8 cellular contexts compared by ENCODE assay signal in the genomic region with DNA sequence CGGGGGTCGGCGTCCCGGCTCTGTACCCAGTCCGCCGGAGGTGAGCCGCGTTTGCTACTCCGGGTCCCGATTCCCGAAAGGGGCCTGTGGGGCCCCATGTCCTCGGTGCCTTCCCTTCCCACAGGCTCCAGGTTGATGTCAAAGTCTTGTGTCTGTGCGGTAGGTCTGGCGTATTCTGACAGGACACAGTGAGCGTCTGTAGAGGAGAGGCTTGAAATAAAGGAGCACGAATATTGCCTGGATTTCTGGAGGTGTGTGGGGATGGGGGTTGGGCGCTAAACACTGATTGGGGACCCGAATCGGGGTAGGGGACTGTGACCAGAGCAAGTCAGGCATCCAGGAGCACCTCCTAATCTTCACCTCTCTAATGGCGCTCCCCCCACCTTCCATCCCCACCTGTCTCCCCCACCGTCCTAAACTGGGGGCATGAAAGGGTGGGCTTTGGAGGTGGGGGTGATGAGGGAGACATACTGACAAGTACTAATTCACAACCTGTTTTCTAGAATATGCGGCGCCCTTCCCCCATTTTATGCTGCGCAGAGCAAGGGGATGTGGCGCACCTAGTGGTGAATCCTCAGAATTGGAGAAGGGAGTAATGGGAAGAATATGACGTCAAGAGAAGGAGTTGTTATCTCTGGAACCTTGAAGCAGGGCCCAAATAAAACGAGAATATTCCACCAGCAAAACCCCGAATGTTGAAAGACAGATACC. TPM values are rescaled to one million over a fixed set of nuclear protein-coding genes. Genes with fewer than 3 reads are reported as not detected.
DNase-seq lines count a peak whose midpoint lies in the region; ATAC-seq and TF ChIP-seq lines count a peak whose summit lies in the region.

No MANE protein-coding gene starts in this region.

- no peaks in the 10 kb centered on the region for H3K36me3 ChIP-seq in osteoblast (ENCODE audit: insufficient read depth, low read length)

- H3K27me3 ChIP-seq in osteoblast (ENCODE audit: insufficient read depth, low read length) = no peaks in the 10 kb centered on the region

- no peak overlapping the region for H3K27ac ChIP-seq in osteoblast (ENCODE audit: low read depth, low read length)

- peak overlapping the region; percentile 83 for H3K4me2 ChIP-seq in osteoblast (ENCODE audit: insufficient read depth, low read length)

- peak; percentile 20 for DNase-seq in A172 (ENCODE audit: low spot score)
- DNase-seq in NCI-H446 (lab: John Stamatoyannopoulos, UW) = peak; percentile 30 to 40
- DNase-seq in astrocyte of the hippocampus (ENCODE audit: low read depth, low spot score) = peak; percentile 59
- DNase-seq in left ventricle myocardium superior = peak; percentile 48
- DNase-seq in osteoblast (ENCODE audit: insufficient read length, low spot score, missing footprints) = peak; percentile 85

- H3K79me2 ChIP-seq in osteoblast (ENCODE audit: insufficient read depth, low read length) = no peaks in the 10 kb centered on the region

- H3K4me1 ChIP-seq in osteoblast (ENCODE audit: insufficient read depth, low read length) = no peaks in the 10 kb centered on the region

- H2AFZ ChIP-seq in osteoblast (ENCODE audit: low read length) = peak overlapping the region; percentile 84

- ATAC-seq in left ventricle myocardium superior (peak; percentile 86), HG03135 (IDR thresholded peaks at IDR 0.05; ENCODE audit: unreplicated experiment) (no peak), GM21390 (IDR thresholded peaks at IDR 0.05; ENCODE audit: unreplicated experiment) (no peak)

- no peaks in the 10 kb centered on the region for H3K9me3 ChIP-seq in osteoblast (ENCODE audit: low read depth, low read length)

- intact Hi-C loops in left ventricle myocardium superior (cut with micrococcal nuclease) = no loop called here

- no peak for TF ChIP-seq CTCF in GM12875 (IDR thresholded peaks at IDR 0.05; ENCODE audit: borderline replicate concordance, insufficient read depth, low read depth, low read length)
- TF ChIP-seq CTCF in osteoblast (IDR thresholded peaks at IDR 0.05; ENCODE audit: extremely low read depth, low read depth, low read length) = peak; percentile 64

- H4K20me1 ChIP-seq in osteoblast (ENCODE audit: insufficient read depth, low read length) = no peaks in the 10 kb centered on the region

- peak overlapping the region; percentile 31 for H3K4me3 ChIP-seq in GM12875 (ENCODE audit: low read depth, low read length)
- peak overlapping the region; percentile 78 for H3K4me3 ChIP-seq in osteoblast (ENCODE audit: insufficient read depth, low read length)

RNA-seq across cellular contexts. Expression of gene GPRASP2, which starts 0.9 kb away (rescaled TPM):
- total RNA-seq in A172 (2014; rRNA removed; shearing (Covaris generic)) = 10.2 and 12.2 TPM in 2 replicates
- 13.3 TPM for total RNA-seq in left ventricle myocardium superior
- 10.9 and 11.8 TPM in 2 replicates for total RNA-seq in osteoblast

RNA-seq across cellular contexts. Expression of gene GPRASP3, which starts 7.4 kb away (rescaled TPM):
- 0.71 and 0.86 TPM in 2 replicates for total RNA-seq in A172 (2014; rRNA removed; shearing (Covaris generic))
- 6.3 TPM for total RNA-seq in left ventricle myocardium superior
- 3.2 and 3.3 TPM in 2 replicates for total RNA-seq in osteoblast

Comparison
In these comparisons a context has a peak if more than half of its experiments do, and no peak if none do; other contexts are left out.
1. DNase-seq: peak in every context shown above with its lines; median percentile 85 in osteoblast; 59 in astrocyte of the hippocampus; 48 in left ventricle myocardium superior; 35 in NCI-H446; 20 in A172.